ENCODE assay signal across 9 cellular contexts in genomic region chr6:90701146-90701781, GRCh38.
DNase-seq lines count a peak whose midpoint lies in the region; ATAC-seq and TF ChIP-seq lines count a peak whose summit lies in the region.
"Had no signal": no experiment of that assay in that cellular context is flagged by ENCODE, and none has a peak within 500 bp of the region (broad histone marks: within the 10 kb centered on the region; RNA-seq: fewer than 3 reads in every experiment).

No MANE protein-coding gene starts in this region.

- H3K36me3 Mint-ChIP-seq in endodermal cell (ENCODE audit: low read depth) = no peaks in the 10 kb centered on the region
- H3K36me3 Mint-ChIP-seq: IgD-negative memory B cell had no signal

- no peak overlapping the region for H3K9ac ChIP-seq in endodermal cell (ENCODE audit: extremely low read depth, low read length, poor library complexity, severe bottlenecking)

- 79 to 81% methylated on average over 7 of the region's 7 CpGs for WGBS in endodermal cell (ENCODE audit: insufficient coverage in 1 of 2, insufficient read length in 1 of 2), 2 experiments

- H3K27ac ChIP-seq in endodermal cell (ENCODE audit: low read depth, low read length) = no peak overlapping the region

- no peaks in the 10 kb centered on the region for H3K4me1 ChIP-seq in endodermal cell (ENCODE audit: control insufficient read depth, insufficient read depth, low read length)

- peak overlapping the region; percentile 65 for H3K27ac Mint-ChIP-seq in endodermal cell
- H3K27ac Mint-ChIP-seq: IgD-negative memory B cell had no signal

- TF ChIP-seq CTCF in endodermal cell (conservative IDR thresholded peaks at IDR 0.05) = no peak
- TF ChIP-seq CTCF in omental fat pad (IDR thresholded peaks at IDR 0.05) = no peak

- H3K27me3 ChIP-seq in endodermal cell (ENCODE audit: control insufficient read depth, insufficient read depth, low read length, poor library complexity, severe bottlenecking) = no peaks in the 10 kb centered on the region

- peaks cover 18% of the 10 kb centered on the region for H3K4me1 Mint-ChIP-seq in endodermal cell

- H3K27me3 Mint-ChIP-seq in endodermal cell (ENCODE audit: insufficient read depth) = no peaks in the 10 kb centered on the region

- ATAC-seq in GM18868 (IDR thresholded peaks at IDR 0.05; ENCODE audit: unreplicated experiment) = peak; percentile 89
- ATAC-seq in GM21825 (IDR thresholded peaks at IDR 0.05; ENCODE audit: unreplicated experiment) = peak; percentile 84
- ATAC-seq in omental fat pad (ENCODE audit: low FRiP score) = no peak

- DNase-seq in LoVo (ENCODE audit: low spot score) (peak; percentile 36), endodermal cell (peak; percentile 86), GDM1 (lab: John Stamatoyannopoulos, UW) (no peak), OCI-M2 (lab: John Stamatoyannopoulos, UW; ENCODE audit: unreplicated experiment) (no peak), omental fat pad (ENCODE audit: low spot score) (no peak)

- no peaks in the 10 kb centered on the region for H3K9me3 ChIP-seq in endodermal cell (ENCODE audit: control insufficient read depth, low read length)

- no peak overlapping the region for H3K4me3 Mint-ChIP-seq in endodermal cell
- H3K4me3 Mint-ChIP-seq: IgD-negative memory B cell, nephron had no signal

- H3K36me3 ChIP-seq in endodermal cell (ENCODE audit: control insufficient read depth, insufficient read depth, low read length) = no peaks in the 10 kb centered on the region

- H3K4me3 ChIP-seq in endodermal cell (ENCODE audit: low read length) = no peak overlapping the region

- H3K9me3 Mint-ChIP-seq in endodermal cell = no peaks in the 10 kb centered on the region
- H3K9me3 Mint-ChIP-seq: IgD-negative memory B cell, nephron had no signal

Comparison
In these comparisons a context has a peak if more than half of its experiments do, and no peak if none do; other contexts are left out.
1. DNase-seq: peak in LoVo (single experiment) and endodermal cell (single experiment); none in GDM1 (single experiment), OCI-M2 (single experiment) and omental fat pad (single experiment).